In the genomic region with DNA sequence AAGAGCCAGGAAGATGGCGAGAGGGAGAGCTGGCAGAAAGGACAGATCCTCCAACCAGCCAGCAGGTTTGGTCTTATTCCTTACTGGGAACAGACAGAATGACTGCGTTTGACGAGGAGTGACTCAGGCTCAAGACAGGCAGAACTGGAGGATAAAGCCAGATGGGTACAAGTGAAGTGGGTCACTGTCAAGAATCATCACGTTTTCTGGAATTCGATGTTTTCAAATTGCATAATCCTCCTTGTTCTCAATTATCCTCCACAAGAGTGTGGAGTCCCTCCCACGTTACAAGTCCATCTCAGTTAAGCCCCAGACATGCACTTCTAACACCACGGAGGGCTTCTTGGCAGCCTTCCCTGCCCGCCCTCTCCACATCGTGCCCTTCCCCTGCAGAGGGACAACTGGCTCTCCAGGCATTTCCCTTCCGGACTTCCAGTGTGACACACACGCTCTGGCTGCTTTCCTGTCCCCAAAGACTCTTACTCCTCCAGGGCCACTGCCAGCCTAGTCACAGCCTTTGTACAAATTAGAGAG, we compare ENCODE assay signal across 1 cellular context.
TF ChIP-seq lines count a peak whose summit lies in the region.

No MANE protein-coding gene starts in this region.

TF ChIP-seq in endothelial cell of umbilical vein, 7 proteins besides CTCF, POLR2A, EP300 and RAD21 (continued from another document):
- TF ChIP-seq, protein P1, sequence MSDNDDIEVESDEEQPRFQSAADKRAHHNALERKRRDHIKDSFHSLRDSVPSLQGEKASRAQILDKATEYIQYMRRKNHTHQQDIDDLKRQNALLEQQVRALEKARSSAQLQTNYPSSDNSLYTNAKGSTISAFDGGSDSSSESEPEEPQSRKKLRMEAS (IDR thresholded peaks at IDR 0.05; ENCODE audit: insufficient read depth, insufficient read length): no peak
TF ChIP-seq in endothelial cell of umbilical vein: peak in this region for 4.
